Comparison of ENCODE assay signal across 21 cellular contexts in genomic region chr5:39255406-39255805, GRCh38. TPM values are rescaled to one million over a fixed set of nuclear protein-coding genes. Genes with fewer than 3 reads are reported as not detected.
DNase-seq lines count a peak whose midpoint lies in the region; TF ChIP-seq lines count a peak whose summit lies in the region.
"Had no signal": no experiment of that assay in that cellular context is flagged by ENCODE, and none has a peak within 500 bp of the region (broad histone marks: within the 10 kb centered on the region; RNA-seq: fewer than 3 reads in every experiment).

No MANE protein-coding gene starts in this region.

- H3K27me3 ChIP-seq in KMS-11 (ENCODE audit: insufficient read depth, low read depth) (no peaks in the 10 kb centered on the region), mammary epithelial cell (ENCODE audit: insufficient read depth, low read length) (no peaks in the 10 kb centered on the region), esophagus squamous epithelium (no peaks in the 10 kb centered on the region)
- H3K27me3 ChIP-seq: BLaER1 had no signal

- H3K27ac ChIP-seq in KMS-11 (no peak overlapping the region), mammary epithelial cell (ENCODE audit: insufficient read depth, low read depth, low read length) (peak overlapping the region; percentile 98), esophagus squamous epithelium (peak overlapping the region in 3 of 4 donors; percentile 66 to 77 (median 76)), skin epidermis (peak overlapping the region in 15 of 21 experiments; percentile 2 to 83 (median 66))
- H3K27ac ChIP-seq: BLaER1, GM23248 had no signal

- peaks cover 44% of the 10 kb centered on the region for H3K4me1 ChIP-seq in KMS-11 (ENCODE audit: low read depth, poor library complexity, severe bottlenecking)
- H3K4me1 ChIP-seq in mammary epithelial cell (ENCODE audit: insufficient read depth, low read length): peaks cover 19% of the 10 kb centered on the region
- H3K4me1 ChIP-seq in esophagus squamous epithelium: peaks cover 0 to 45% (median 4%) of the 10 kb centered on the region in 3 donors
- H3K4me1 ChIP-seq: BLaER1, HAP-1 had no signal

- CTCF ChIA-PET in mammary epithelial cell (lab: Charles Lee; ENCODE audit: low non-redundant PET): interaction anchor here (0.6 kb wide), 1 partner anchor 117 kb away, joined by 5 read pairs; no protein-coding TSS in a partner anchor

- dilution Hi-C loops in mammary epithelial cell (cut with HindIII; ENCODE audit: low sequenced_read_pairs): no loop called here

- H2AFZ ChIP-seq in KMS-11 (ENCODE audit: low read depth) (no peak overlapping the region), mammary epithelial cell (ENCODE audit: low read depth, low read length) (peak overlapping the region; percentile 23)
- H2AFZ ChIP-seq: GM23248 had no signal

- H4K20me1 ChIP-seq in KMS-11 (ENCODE audit: insufficient read depth) (no peaks in the 10 kb centered on the region), mammary epithelial cell (ENCODE audit: insufficient read depth, low read length) (no peaks in the 10 kb centered on the region)
- H4K20me1 ChIP-seq: BLaER1 had no signal

- H3K4me2 ChIP-seq in KMS-11 (peak overlapping the region; percentile 67; the same call in 1 of the 2 replicates), mammary epithelial cell (ENCODE audit: insufficient read depth, low read depth, low read length) (peak overlapping the region; percentile 91)
- H3K4me2 ChIP-seq: BLaER1 had no signal

- H3K36me3 ChIP-seq in KMS-11 (ENCODE audit: insufficient read depth) (no peaks in the 10 kb centered on the region), mammary epithelial cell (ENCODE audit: insufficient read depth, low read length) (no peaks in the 10 kb centered on the region), esophagus squamous epithelium (no peaks in the 10 kb centered on the region)
- H3K36me3 ChIP-seq: BLaER1, HAP-1 had no signal

- H3K4me3 ChIP-seq in KMS-11 (IDR thresholded peaks at IDR 0.05; ENCODE audit: insufficient read depth, low read depth, low read length) (no peak overlapping the region), mammary epithelial cell (replicated peaks in 1 of 3; ENCODE audit: insufficient read depth in 1 of 3, low read depth in 2 of 3, low read length in 3 of 3) (peak overlapping the region; percentile 36 to 42 (median 39)), esophagus squamous epithelium (peak overlapping the region in 2 of 4 donors; percentile 31 to 54), skin epidermis (peak overlapping the region in 1 of 7 experiments; percentile 18)
- H3K4me3 ChIP-seq: BLaER1, HAP-1 had no signal

- TF ChIP-seq CTCF in KMS-11 (conservative IDR thresholded peaks at IDR 0.05; ENCODE audit: low read depth, low read length) (no peak), mammary epithelial cell (conservative IDR thresholded peaks at IDR 0.05 in 1 of 2, IDR thresholded peaks at IDR 0.05 in 1 of 2; ENCODE audit: extremely low read depth in 1 of 2, insufficient read depth in 1 of 2, low read depth in 1 of 2, low read length in 2 of 2) (no peak), esophagus squamous epithelium (IDR thresholded peaks at IDR 0.05) (no peak)

- in situ Hi-C loops in mammary epithelial cell (cut with MboI; ENCODE audit: low sequenced_read_pairs in 2 of 2): no loop called here

- H3K79me2 ChIP-seq in KMS-11 (ENCODE audit: insufficient read depth, low read depth) (no peaks in the 10 kb centered on the region), mammary epithelial cell (ENCODE audit: insufficient read depth, low read length) (no peaks in the 10 kb centered on the region)

- no peak for TF ChIP-seq POLR2A in esophagus squamous epithelium (IDR thresholded peaks at IDR 0.05)

- peak; percentile 95 for DNase-seq in mammary epithelial cell
- DNase-seq in esophagus squamous epithelium (lab: John Stamatoyannopoulos, UW): no peak
- no peak for DNase-seq in HT-29 (ENCODE audit: low spot score)
- no peak for DNase-seq in stimulated activated CD4-positive, alpha-beta T cell treated with anti-CD3 and anti-CD28 coated beads, Interleukin-4, amount 100 ng/mL, for 24 hours
- no peak for DNase-seq in NCI-H2107 treated with DMSO at 0.1 percent for 48 hours (lab: John Stamatoyannopoulos, UW; ENCODE audit: unreplicated experiment)
- DNase-seq: CD8-positive, alpha-beta T cell; GM23248; KBM-7; MV-4-11; NCI-H1105 treated with DMSO at 0.1 percent for 48 hours; NCI-H2081; NCI-H2171 treated with DMSO at 0.1 percent for 48 hours; NCI-H524 treated with DMSO at 0.1 percent for 48 hours; NCI-H82; SHP77 had no signal

- H3K9me3 ChIP-seq in mammary epithelial cell (replicated peaks; ENCODE audit: insufficient read depth, low read length) (no peaks in the 10 kb centered on the region), esophagus squamous epithelium (no peaks in the 10 kb centered on the region)
- H3K9me3 ChIP-seq: HAP-1 had no signal

- WGBS in mammary epithelial cell (ENCODE audit: low coverage, missing lambda C conversion rate): 0% methylated on average over 2 of the region's 2 CpGs
- WGBS in esophagus squamous epithelium, 2 donors: 36 to 90% methylated on average over 2 of the region's 2 CpGs

- H3K9ac ChIP-seq in KMS-11 (no peak overlapping the region), mammary epithelial cell (ENCODE audit: insufficient read depth, low read length) (peak overlapping the region; percentile 81)
- H3K9ac ChIP-seq: BLaER1, GM23248 had no signal

- BruUV-seq in mammary epithelial cell (replicated peaks; lab: Mats Ljungman, UMichigan): no TSS peak

- intact Hi-C loops in mammary epithelial cell (cut with micrococcal nuclease) (loop anchor here (1.0 kb wide), 1 partner anchor 36 kb away; the partner anchor contains the start of gene FYB1), esophagus squamous epithelium (cut with DNase I) (no loop called here)

RNA-seq across cellular contexts. Expression of gene FYB1, which starts 36.0 kb away (rescaled TPM):
- total RNA-seq in mammary epithelial cell (1 to 10 TPM; 2.0 to 6.6 TPM), esophagus squamous epithelium (10 to 100 TPM in 3 of 4 donors, 1 to 10 TPM in 1; 2.8 to 14.1 (median 11.9) TPM)
- 1.2 TPM for polyA plus RNA-seq in mammary epithelial cell
- 0.16 TPM for polyA minus RNA-seq in mammary epithelial cell
- total RNA-seq in HT-29 (2014; rRNA removed; shearing (Covaris generic)): not detected in 2 replicates
- total RNA-seq: G401, GM23248, HT1080 had no signal
